9 cellular contexts compared by ENCODE assay signal in the genomic region with DNA sequence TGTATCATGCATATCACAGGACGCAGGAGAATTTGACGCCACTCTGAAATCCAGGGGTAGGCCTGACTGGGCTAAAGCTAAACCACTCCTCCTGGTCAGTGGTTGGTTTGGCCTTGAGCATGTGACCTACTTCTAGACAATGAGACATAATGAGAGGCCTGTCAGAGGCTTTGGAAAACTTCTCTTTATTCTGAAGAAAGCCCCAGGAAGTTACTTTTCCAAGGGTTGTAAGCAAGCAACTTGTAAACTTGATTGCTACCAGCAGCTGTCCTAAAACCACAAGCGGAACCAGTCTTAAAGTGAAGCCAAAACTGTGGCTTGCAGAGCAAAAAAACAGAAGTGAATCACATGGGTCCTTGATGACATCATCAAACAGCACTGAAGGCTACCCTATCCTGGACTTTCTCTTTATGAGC.
A peak's percentile ranks its signal among the peaks of the same experiment; 100 is the strongest.
DNase-seq lines count a peak whose midpoint lies in the region; ATAC-seq, FAIRE-seq and TF ChIP-seq lines count a peak whose summit lies in the region.
"Had no signal": no experiment of that assay in that cellular context is flagged by ENCODE, and none has a peak within 500 bp of the region (broad histone marks: within the 10 kb centered on the region; RNA-seq: fewer than 3 reads in every experiment).

No MANE protein-coding gene starts in this region.

- H3K27ac ChIP-seq in astrocyte (ENCODE audit: low read depth, low read length): no peak overlapping the region
- peak overlapping the region in 3 of 4 donors; percentile 32 to 74 (median 38) for H3K27ac ChIP-seq in tibial nerve
- peak overlapping the region in 2 of 5 donors; percentile 3 to 54 for H3K27ac ChIP-seq in stomach

- no peak for FAIRE-seq in astrocyte (lab: Jason Lieb, UNC)

- H3K4me2 ChIP-seq in astrocyte (ENCODE audit: low read length): no peak overlapping the region

- peak; percentile 65 for DNase-seq in astrocyte (ENCODE audit: low read depth)
- DNase-seq in immature natural killer cell: peak; percentile 18 to 23 (median 22)
- peak in 1 of 2 donors; percentile 44 for DNase-seq in tibial nerve (ENCODE audit: low spot score in 2 of 2)
- DNase-seq in DMS153 (lab: John Stamatoyannopoulos, UW): no peak
- no peak for DNase-seq in stomach
- no peak for DNase-seq in iPS-NIHi11 (ENCODE audit: low spot score)
- no peak for DNase-seq in stimulated activated effector memory CD8-positive, alpha-beta T cell treated with anti-CD3 and anti-CD28 coated beads, Interleukin-12 subunit alpha, Interleukin-12 subunit beta, amount 100 ng/mL, for 72 hours (ENCODE audit: low spot score in 2 of 2)
- DNase-seq: stimulated activated CD4-positive, alpha-beta T cell treated with anti-CD3 and anti-CD28 coated beads, Interleukin-15, amount 100 ng/mL, for 24 hours had no signal

- H3K27ac Mint-ChIP-seq in astrocyte (ENCODE audit: unreplicated experiment) (no peak overlapping the region), immature natural killer cell (peak overlapping the region; percentile 55 to 89 (median 86))
- no peak overlapping the region for H3K27ac Mint-ChIP-seq in stimulated activated effector memory CD8-positive, alpha-beta T cell treated with anti-CD3 and anti-CD28 coated beads, Interleukin-12 subunit alpha, Interleukin-12 subunit beta, amount 100 ng/mL, for 72 hours

- ATAC-seq in HG03354 (IDR thresholded peaks at IDR 0.05; ENCODE audit: poor library complexity, severe bottlenecking, unreplicated experiment): peak; percentile 62
- ATAC-seq in stimulated activated effector memory CD8-positive, alpha-beta T cell treated with anti-CD3 and anti-CD28 coated beads, Interleukin-12 subunit alpha, Interleukin-12 subunit beta, amount 100 ng/mL, for 72 hours: no peak

- H3K4me1 Mint-ChIP-seq in astrocyte (ENCODE audit: low read depth, unreplicated experiment) (no peaks in the 10 kb centered on the region), immature natural killer cell (peaks cover 16 to 21% of the 10 kb centered on the region in 2 donors)
- no peaks in the 10 kb centered on the region for H3K4me1 Mint-ChIP-seq in stimulated activated effector memory CD8-positive, alpha-beta T cell treated with anti-CD3 and anti-CD28 coated beads, Interleukin-12 subunit alpha, Interleukin-12 subunit beta, amount 100 ng/mL, for 72 hours

- H3K27me3 Mint-ChIP-seq in astrocyte (ENCODE audit: low read depth, unreplicated experiment): peaks cover 1% of the 10 kb centered on the region
- H3K27me3 Mint-ChIP-seq in immature natural killer cell (ENCODE audit: low read depth in 3 of 3): peaks cover 0 to 3% (median 3%) of the 10 kb centered on the region in 3 donors

- H3K9me3 ChIP-seq in astrocyte (ENCODE audit: insufficient read depth, low read depth, low read length) (no peaks in the 10 kb centered on the region), tibial nerve (peaks cover 0 to 4% (median 0%) of the 10 kb centered on the region in 4 donors), stomach (peaks cover 0 to 8% (median 0%) of the 10 kb centered on the region in 4 donors)

- H3K9me3 Mint-ChIP-seq in astrocyte (ENCODE audit: unreplicated experiment) (peaks cover 14% of the 10 kb centered on the region), immature natural killer cell (peaks cover 0 to 2% (median 0%) of the 10 kb centered on the region in 6 donors)
- no peaks in the 10 kb centered on the region for H3K9me3 Mint-ChIP-seq in stimulated activated effector memory CD8-positive, alpha-beta T cell treated with anti-CD3 and anti-CD28 coated beads, Interleukin-12 subunit alpha, Interleukin-12 subunit beta, amount 100 ng/mL, for 72 hours

- no peak overlapping the region for H3K4me3 ChIP-seq in astrocyte (ENCODE audit: insufficient read depth, low read depth, low read length)
- no peak overlapping the region for H3K4me3 ChIP-seq in tibial nerve
- H3K4me3 ChIP-seq in stomach: no peak overlapping the region

- TF ChIP-seq EP300 in tibial nerve (IDR thresholded peaks at IDR 0.05) (peak in 1 of 2 donors; percentile 56), stomach (IDR thresholded peaks at IDR 0.05) (no peak)

- no peaks in the 10 kb centered on the region for H3K4me1 ChIP-seq in astrocyte (ENCODE audit: insufficient read depth, low read length)
- peaks cover 0 to 9% (median 1%) of the 10 kb centered on the region in 4 donors for H3K4me1 ChIP-seq in tibial nerve
- no peaks in the 10 kb centered on the region for H3K4me1 ChIP-seq in stomach

- H3K36me3 Mint-ChIP-seq in astrocyte (ENCODE audit: low read depth, unreplicated experiment) (no peaks in the 10 kb centered on the region), immature natural killer cell (peaks cover 0 to 3% (median 0%) of the 10 kb centered on the region in 3 donors)
- no peaks in the 10 kb centered on the region for H3K36me3 Mint-ChIP-seq in stimulated activated effector memory CD8-positive, alpha-beta T cell treated with anti-CD3 and anti-CD28 coated beads, Interleukin-12 subunit alpha, Interleukin-12 subunit beta, amount 100 ng/mL, for 72 hours

- H3K36me3 ChIP-seq in astrocyte (ENCODE audit: insufficient read depth, low read length) (no peaks in the 10 kb centered on the region), tibial nerve (no peaks in the 10 kb centered on the region), stomach (no peaks in the 10 kb centered on the region)

- no peak overlapping the region for H3K4me3 Mint-ChIP-seq in astrocyte (ENCODE audit: unreplicated experiment)
- peak overlapping the region in 1 of 5 donors; percentile 23 for H3K4me3 Mint-ChIP-seq in immature natural killer cell
- no peak overlapping the region for H3K4me3 Mint-ChIP-seq in stimulated activated effector memory CD8-positive, alpha-beta T cell treated with anti-CD3 and anti-CD28 coated beads, Interleukin-12 subunit alpha, Interleukin-12 subunit beta, amount 100 ng/mL, for 72 hours

- no peak overlapping the region for H2AFZ ChIP-seq in astrocyte (ENCODE audit: low read depth, low read length)

- WGBS in tibial nerve, 2 donors: 78 to 81% methylated on average over 3 of the region's 3 CpGs
- WGBS in stomach, 5 donors: 76 to 86% (median 77%) methylated on average over 3 of the region's 3 CpGs

- no peak overlapping the region for H3K9ac ChIP-seq in astrocyte (ENCODE audit: low read length)

- H3K27me3 ChIP-seq in astrocyte (ENCODE audit: insufficient read depth, low read length) (no peaks in the 10 kb centered on the region), tibial nerve (no peaks in the 10 kb centered on the region), stomach (no peaks in the 10 kb centered on the region)

- H4K20me1 ChIP-seq in astrocyte (ENCODE audit: insufficient read depth, low read length): no peaks in the 10 kb centered on the region

- TF ChIP-seq CTCF in astrocyte (IDR thresholded peaks at IDR 0.05; ENCODE audit: insufficient read depth, low read depth, low read length) (no peak), tibial nerve (IDR thresholded peaks at IDR 0.05) (no peak), stomach (IDR thresholded peaks at IDR 0.05) (no peak)

- H3K79me2 ChIP-seq in astrocyte (ENCODE audit: insufficient read depth, low read length): no peaks in the 10 kb centered on the region

- TF ChIP-seq POLR2A in tibial nerve (IDR thresholded peaks at IDR 0.05) (no peak), stomach (IDR thresholded peaks at IDR 0.05) (no peak)

- intact Hi-C loops in stomach (cut with DNase I; ENCODE audit: low total_unique reads): no loop called here

Comparison
In these comparisons a context has a peak if more than half of its experiments do, and no peak if none do; other contexts are left out.
1. DNase-seq: peak in astrocyte (single experiment) and immature natural killer cell (3 of 3); none in DMS153 (single experiment), stomach (single experiment), iPS-NIHi11 (single experiment) and stimulated activated effector memory CD8-positive, alpha-beta T cell treated with anti-CD3 and anti-CD28 coated beads, Interleukin-12 subunit alpha, Interleukin-12 subunit beta, amount 100 ng/mL, for 72 hours (0 of 2).
2. H3K27ac Mint-ChIP-seq: peak in immature natural killer cell (6 of 6); none in astrocyte (single experiment) and stimulated activated effector memory CD8-positive, alpha-beta T cell treated with anti-CD3 and anti-CD28 coated beads, Interleukin-12 subunit alpha, Interleukin-12 subunit beta, amount 100 ng/mL, for 72 hours (single experiment).